In genomic region chr9:111456536-111456935, GRCh38 we compare ENCODE assay signal across 1 cellular context.
TF ChIP-seq lines count a peak whose summit lies in the region.

No MANE protein-coding gene starts in this region.

TF ChIP-seq in H1, 55 proteins besides CTCF, POLR2A, EP300 and RAD21 (continued from another document):
- no peak for TF ChIP-seq CHD2 (IDR thresholded peaks at IDR 0.05; ENCODE audit: low read length)
